In genomic region chr16:54509406-54509931, GRCh38 we compare ENCODE assay signal across 24 cellular contexts.
"Had no signal": no experiment of that assay in that cellular context is flagged by ENCODE, and none has a peak within 500 bp of the region (broad histone marks: within the 10 kb centered on the region; RNA-seq: fewer than 3 reads in every experiment).

No MANE protein-coding gene starts in this region.

- H3K27ac ChIP-seq: coronary artery, foreskin keratinocyte, hepatocyte, right atrium auricular region, sigmoid colon, skin epidermis, suprapubic skin, thyroid gland had no signal

- H3K27ac Mint-ChIP-seq: endodermal cell; naive B cell; nephron; stimulated activated effector memory CD8-positive, alpha-beta T cell treated with anti-CD3 and anti-CD28 coated beads, Interleukin-12 subunit alpha, Interleukin-12 subunit beta, amount 100 ng/mL, for 72 hours; type B pancreatic cell had no signal

- H3K36me3 ChIP-seq: right atrium auricular region, sigmoid colon, suprapubic skin, thyroid gland had no signal

- H3K36me3 Mint-ChIP-seq: naive B cell; stimulated activated effector memory CD8-positive, alpha-beta T cell treated with anti-CD3 and anti-CD28 coated beads, Interleukin-12 subunit alpha, Interleukin-12 subunit beta, amount 100 ng/mL, for 72 hours; type B pancreatic cell had no signal

- H3K27me3 ChIP-seq: foreskin keratinocyte, right atrium auricular region, suprapubic skin, thyroid gland had no signal

- H3K4me1 Mint-ChIP-seq: naive B cell; stimulated activated effector memory CD8-positive, alpha-beta T cell treated with anti-CD3 and anti-CD28 coated beads, Interleukin-12 subunit alpha, Interleukin-12 subunit beta, amount 100 ng/mL, for 72 hours had no signal

- H3K9me3 ChIP-seq: right atrium auricular region, sigmoid colon, suprapubic skin, thyroid gland had no signal

- H3K4me1 ChIP-seq: foreskin keratinocyte, suprapubic skin had no signal

- DNase-seq: effector CD4-positive, alpha-beta T cell; endodermal cell; erythroblast; foreskin keratinocyte; head of caudate nucleus; kidney; left cardiac atrium; left ventricle myocardium superior; mesendoderm; naive B cell; posterior cingulate gyrus; sigmoid colon; stimulated activated CD4-positive, alpha-beta T cell treated with anti-CD3 and anti-CD28 coated beads, Interleukin-2, amount 100 ng/mL, for 48 hours; stimulated activated CD8-positive, alpha-beta memory T cell treated with anti-CD3 and anti-CD28 coated beads, Interleukin-4, amount 100 ng/mL, for 48 hours; stimulated activated naive CD8-positive, alpha-beta T cell treated with anti-CD3 and anti-CD28 coated beads, Interleukin-15, Interleukin-2, amounts not matched to agents 100 U/mL and 50 U/mL, for 24 hours; thyroid gland had no signal

- H3K4me3 ChIP-seq: coronary artery, hepatocyte, right atrium auricular region, sigmoid colon, skin epidermis, suprapubic skin, thyroid gland had no signal

- H3K9me3 Mint-ChIP-seq: endodermal cell; nephron; stimulated activated effector memory CD8-positive, alpha-beta T cell treated with anti-CD3 and anti-CD28 coated beads, Interleukin-12 subunit alpha, Interleukin-12 subunit beta, amount 100 ng/mL, for 72 hours; type B pancreatic cell had no signal

- H3K4me3 Mint-ChIP-seq: endodermal cell; naive B cell; stimulated activated effector memory CD8-positive, alpha-beta T cell treated with anti-CD3 and anti-CD28 coated beads, Interleukin-12 subunit alpha, Interleukin-12 subunit beta, amount 100 ng/mL, for 72 hours; type B pancreatic cell had no signal
